ENCODE assay signal across 1 cellular context in genomic region chr22:20807315-20807752, GRCh38.
TF ChIP-seq lines count a peak whose summit lies in the region.

No MANE protein-coding gene starts in this region.

TF ChIP-seq in K562, 482 proteins besides CTCF, POLR2A, EP300 and RAD21 (continues in another document):
- TF ChIP-seq ZNF512 (tag; IDR thresholded peaks at IDR 0.05) (no peak), USF1 (CRISPR knock-in tag; IDR thresholded peaks at IDR 0.05) (no peak), CCAR2 (IDR thresholded peaks at IDR 0.05; ENCODE audit: low read depth, low read length) (no peak), ZNF766 (CRISPR knock-in tag; conservative IDR thresholded peaks at IDR 0.05) (peak; percentile 73; the same call in 1 of the 2 replicates), HNRNPL (IDR thresholded peaks at IDR 0.05; ENCODE audit: low read depth, low read length) (no peak), ZNF551 (CRISPR knock-in tag; IDR thresholded peaks at IDR 0.05) (no peak), HMG20B (CRISPR knock-in tag; IDR thresholded peaks at IDR 0.05) (no peak), CREM (IDR thresholded peaks at IDR 0.05; ENCODE audit: low read depth) (0 out of 2 replicates have a peak, but pooled peaks have one; percentile 16), MAFF (IDR thresholded peaks at IDR 0.05; ENCODE audit: low read length) (peak; percentile 92), ZFP91 (CRISPR knock-in tag; IDR thresholded peaks at IDR 0.05) (peak; percentile 80), MYC (IDR thresholded peaks at IDR 0.05; ENCODE audit: low read depth, low read length) (no peak), MYC (CRISPR knock-in tag; IDR thresholded peaks at IDR 0.05; ENCODE audit: borderline replicate concordance, low read depth) (no peak), MEIS2 (IDR thresholded peaks at IDR 0.05; ENCODE audit: partially characterized antibody) (peak; percentile 75), TCF15 (CRISPR knock-in tag; IDR thresholded peaks at IDR 0.05) (no peak), NR2C2 (CRISPR knock-in tag; IDR thresholded peaks at IDR 0.05) (peak; percentile 72; the same call in 1 of the 2 replicates), NR2C2 (tag; IDR thresholded peaks at IDR 0.05) (no peak), HDAC2 (IDR thresholded peaks at IDR 0.05) (0 out of 2 replicates have a peak, but pooled peaks have one; percentile 84), MAZ (CRISPR knock-in tag; conservative IDR thresholded peaks at IDR 0.05 in 1 of 2, IDR thresholded peaks at IDR 0.05 in 1 of 2) (no peak), ZHX1 (conservative IDR thresholded peaks at IDR 0.05; ENCODE audit: low read length) (no peak), BRF2 (IDR thresholded peaks at IDR 0.05; ENCODE audit: borderline replicate concordance, insufficient read depth, insufficient read length) (no peak), ZNF75A (CRISPR knock-in tag; IDR thresholded peaks at IDR 0.05) (no peak), CBFA2T2 (conservative IDR thresholded peaks at IDR 0.05) (0 out of 2 replicates have a peak, but pooled peaks have one; percentile 15), GABPB1 (CRISPR knock-in tag; IDR thresholded peaks at IDR 0.05) (no peak), SREBF1 (IDR thresholded peaks at IDR 0.05; ENCODE audit: borderline replicate concordance, low read depth, low read length) (no peak), ZNF764 (CRISPR knock-in tag; IDR thresholded peaks at IDR 0.05; ENCODE audit: low read depth) (no peak), YY1 (IDR thresholded peaks at IDR 0.05; ENCODE audit: borderline replicate concordance in 1 of 3, control insufficient read depth in 1 of 3, extremely low read depth in 1 of 3, insufficient read depth in 3 of 3, insufficient read length in 1 of 3, insufficient replicate concordance in 2 of 3, low read depth in 1 of 3, low read length in 2 of 3) (peak in 1 of 3 experiments; percentile 37), MECOM (CRISPR knock-in tag; IDR thresholded peaks at IDR 0.05) (peak; percentile 95)
- TF ChIP-seq, protein P1, sequence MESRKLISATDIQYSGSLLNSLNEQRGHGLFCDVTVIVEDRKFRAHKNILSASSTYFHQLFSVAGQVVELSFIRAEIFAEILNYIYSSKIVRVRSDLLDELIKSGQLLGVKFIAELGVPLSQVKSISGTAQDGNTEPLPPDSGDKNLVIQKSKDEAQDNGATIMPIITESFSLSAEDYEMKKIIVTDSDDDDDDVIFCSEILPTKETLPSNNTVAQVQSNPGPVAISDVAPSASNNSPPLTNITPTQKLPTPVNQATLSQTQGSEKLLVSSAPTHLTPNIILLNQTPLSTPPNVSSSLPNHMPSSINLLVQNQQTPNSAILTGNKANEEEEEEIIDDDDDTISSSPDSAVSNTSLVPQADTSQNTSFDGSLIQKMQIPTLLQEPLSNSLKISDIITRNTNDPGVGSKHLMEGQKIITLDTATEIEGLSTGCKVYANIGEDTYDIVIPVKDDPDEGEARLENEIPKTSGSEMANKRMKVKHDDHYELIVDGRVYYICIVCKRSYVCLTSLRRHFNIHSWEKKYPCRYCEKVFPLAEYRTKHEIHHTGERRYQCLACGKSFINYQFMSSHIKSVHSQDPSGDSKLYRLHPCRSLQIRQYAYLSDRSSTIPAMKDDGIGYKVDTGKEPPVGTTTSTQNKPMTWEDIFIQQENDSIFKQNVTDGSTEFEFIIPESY (CRISPR knock-in tag; IDR thresholded peaks at IDR 0.05) = no peak
- TF ChIP-seq, protein P2, sequence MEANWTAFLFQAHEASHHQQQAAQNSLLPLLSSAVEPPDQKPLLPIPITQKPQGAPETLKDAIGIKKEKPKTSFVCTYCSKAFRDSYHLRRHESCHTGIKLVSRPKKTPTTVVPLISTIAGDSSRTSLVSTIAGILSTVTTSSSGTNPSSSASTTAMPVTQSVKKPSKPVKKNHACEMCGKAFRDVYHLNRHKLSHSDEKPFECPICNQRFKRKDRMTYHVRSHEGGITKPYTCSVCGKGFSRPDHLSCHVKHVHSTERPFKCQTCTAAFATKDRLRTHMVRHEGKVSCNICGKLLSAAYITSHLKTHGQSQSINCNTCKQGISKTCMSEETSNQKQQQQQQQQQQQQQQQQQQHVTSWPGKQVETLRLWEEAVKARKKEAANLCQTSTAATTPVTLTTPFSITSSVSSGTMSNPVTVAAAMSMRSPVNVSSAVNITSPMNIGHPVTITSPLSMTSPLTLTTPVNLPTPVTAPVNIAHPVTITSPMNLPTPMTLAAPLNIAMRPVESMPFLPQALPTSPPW (CRISPR knock-in tag; IDR thresholded peaks at IDR 0.05) = no peak; the same call in 1 of the 2 replicates
- TF ChIP-seq, protein P3, sequence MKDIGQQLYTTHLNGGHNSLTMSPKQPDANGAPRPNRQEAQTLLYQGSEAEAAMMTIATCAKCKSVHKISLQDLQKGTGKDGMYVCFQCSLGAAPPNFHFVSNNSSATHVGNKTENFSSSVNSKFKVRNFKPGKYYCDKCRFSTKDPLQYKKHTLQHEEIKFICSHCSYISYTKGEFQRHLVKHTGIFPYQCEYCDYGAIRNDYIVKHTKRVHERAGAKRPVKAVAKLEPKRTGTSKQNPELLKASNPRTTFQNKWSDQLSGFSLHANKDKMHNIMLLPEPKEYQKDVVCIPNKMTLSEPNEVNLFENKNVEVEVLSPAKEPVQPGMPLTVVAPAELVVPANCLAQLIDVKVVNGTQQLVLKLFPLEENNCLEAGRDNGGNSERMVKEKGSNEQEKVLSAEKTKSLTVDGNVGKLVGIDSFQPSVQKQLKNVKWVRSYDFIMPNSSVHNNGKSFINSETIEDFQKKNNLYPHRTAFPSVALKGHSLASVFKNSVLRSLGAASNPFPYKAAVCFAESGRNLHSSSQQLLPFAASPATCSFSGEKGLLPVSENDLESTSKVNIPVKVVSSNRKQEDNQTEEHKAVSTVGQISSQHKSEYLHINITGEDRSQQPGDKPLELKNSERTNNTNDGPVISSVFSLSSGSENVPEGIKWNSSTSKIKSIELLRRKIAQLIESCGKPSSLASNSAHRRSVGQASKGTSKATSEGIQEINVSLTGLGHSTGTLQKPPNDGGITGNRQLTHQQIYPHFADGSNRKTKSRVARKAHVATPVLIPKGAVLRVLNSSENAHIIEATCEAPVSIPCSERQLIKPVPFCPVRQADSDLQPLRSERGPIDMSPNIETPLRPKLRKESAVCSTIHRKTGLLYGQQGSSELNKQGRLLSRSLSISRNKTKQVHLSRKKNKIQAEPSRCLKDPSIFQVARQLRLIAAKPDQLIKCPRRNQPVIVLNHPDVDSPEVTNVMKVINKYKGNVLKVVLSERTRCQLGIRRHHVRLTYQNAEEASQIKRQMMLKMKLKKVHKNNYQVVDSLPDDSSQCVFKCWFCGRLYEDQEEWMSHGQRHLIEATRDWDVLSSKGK (CRISPR knock-in tag; IDR thresholded peaks at IDR 0.05) = no peak
- TF ChIP-seq, protein P4, sequence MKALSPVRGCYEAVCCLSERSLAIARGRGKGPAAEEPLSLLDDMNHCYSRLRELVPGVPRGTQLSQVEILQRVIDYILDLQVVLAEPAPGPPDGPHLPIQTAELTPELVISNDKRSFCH (CRISPR knock-in tag; IDR thresholded peaks at IDR 0.05) = no peak
- TF ChIP-seq, protein P4 (tag; IDR thresholded peaks at IDR 0.05) = no peak
- TF ChIP-seq, protein P5, sequence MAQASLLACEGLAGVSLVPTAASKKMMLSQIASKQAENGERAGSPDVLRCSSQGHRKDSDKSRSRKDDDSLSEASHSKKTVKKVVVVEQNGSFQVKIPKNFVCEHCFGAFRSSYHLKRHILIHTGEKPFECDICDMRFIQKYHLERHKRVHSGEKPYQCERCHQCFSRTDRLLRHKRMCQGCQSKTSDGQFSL (CRISPR knock-in tag; IDR thresholded peaks at IDR 0.05) = 0 out of 2 replicates have a peak, but pooled peaks have one; percentile 40
- TF ChIP-seq, protein P5 (tag; IDR thresholded peaks at IDR 0.05) = no peak
- TF ChIP-seq, protein P6, sequence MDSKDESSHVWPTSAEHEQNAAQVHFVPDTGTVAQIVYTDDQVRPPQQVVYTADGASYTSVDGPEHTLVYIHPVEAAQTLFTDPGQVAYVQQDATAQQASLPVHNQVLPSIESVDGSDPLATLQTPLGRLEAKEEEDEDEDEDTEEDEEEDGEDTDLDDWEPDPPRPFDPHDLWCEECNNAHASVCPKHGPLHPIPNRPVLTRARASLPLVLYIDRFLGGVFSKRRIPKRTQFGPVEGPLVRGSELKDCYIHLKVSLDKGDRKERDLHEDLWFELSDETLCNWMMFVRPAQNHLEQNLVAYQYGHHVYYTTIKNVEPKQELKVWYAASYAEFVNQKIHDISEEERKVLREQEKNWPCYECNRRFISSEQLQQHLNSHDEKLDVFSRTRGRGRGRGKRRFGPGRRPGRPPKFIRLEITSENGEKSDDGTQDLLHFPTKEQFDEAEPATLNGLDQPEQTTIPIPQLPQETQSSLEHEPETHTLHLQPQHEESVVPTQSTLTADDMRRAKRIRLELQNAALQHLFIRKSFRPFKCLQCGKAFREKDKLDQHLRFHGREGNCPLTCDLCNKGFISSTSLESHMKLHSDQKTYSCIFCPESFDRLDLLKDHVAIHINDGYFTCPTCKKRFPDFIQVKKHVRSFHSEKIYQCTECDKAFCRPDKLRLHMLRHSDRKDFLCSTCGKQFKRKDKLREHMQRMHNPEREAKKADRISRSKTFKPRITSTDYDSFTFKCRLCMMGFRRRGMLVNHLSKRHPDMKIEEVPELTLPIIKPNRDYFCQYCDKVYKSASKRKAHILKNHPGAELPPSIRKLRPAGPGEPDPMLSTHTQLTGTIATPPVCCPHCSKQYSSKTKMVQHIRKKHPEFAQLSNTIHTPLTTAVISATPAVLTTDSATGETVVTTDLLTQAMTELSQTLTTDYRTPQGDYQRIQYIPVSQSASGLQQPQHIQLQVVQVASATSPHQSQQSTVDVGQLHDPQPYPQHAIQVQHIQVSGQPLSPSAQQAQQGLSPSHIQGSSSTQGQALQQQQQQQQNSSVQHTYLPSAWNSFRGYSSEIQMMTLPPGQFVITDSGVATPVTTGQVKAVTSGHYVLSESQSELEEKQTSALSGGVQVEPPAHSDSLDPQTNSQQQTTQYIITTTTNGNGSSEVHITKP (IDR thresholded peaks at IDR 0.05; ENCODE audit: partially characterized antibody) = peak; percentile 32
